ENCODE assay signal across 8 cellular contexts in genomic region chr1:214187152-214187900, GRCh38.
DNase-seq lines count a peak whose midpoint lies in the region; ATAC-seq and TF ChIP-seq lines count a peak whose summit lies in the region.

No MANE protein-coding gene starts in this region.

- TF ChIP-seq CTCF in epithelial cell of esophagus (IDR thresholded peaks at IDR 0.05; ENCODE audit: insufficient read depth, low read depth, low read length, missing control alignments) = no peak

- peaks cover 0 to 10% (median 5%) of the 10 kb centered on the region in 11 donors for H3K9me3 Mint-ChIP-seq in naive thymus-derived CD4-positive, alpha-beta T cell

- POLR2A ChIA-PET in naive thymus-derived CD4-positive, alpha-beta T cell (lab: Charles Lee) = no interaction called here

- CTCF ChIA-PET in naive thymus-derived CD4-positive, alpha-beta T cell (lab: Charles Lee) = no interaction called here

- H3K4me3 ChIP-seq in epithelial cell of esophagus (ENCODE audit: low read length) = peak overlapping the region; percentile 10
- H3K4me3 ChIP-seq in naive thymus-derived CD4-positive, alpha-beta T cell (ENCODE audit: low read length) = no peak overlapping the region

- peaks cover 0 to 6% (median 0%) of the 10 kb centered on the region in 3 experiments for H3K9me3 ChIP-seq in naive thymus-derived CD4-positive, alpha-beta T cell (ENCODE audit: control insufficient read depth in 2 of 3, low read length in 3 of 3)

- peaks cover 64 to 78% (median 69%) of the 10 kb centered on the region in 5 donors for H3K27me3 Mint-ChIP-seq in naive thymus-derived CD4-positive, alpha-beta T cell

- no peak for ATAC-seq in naive thymus-derived CD4-positive, alpha-beta T cell
- ATAC-seq in GM21786 (IDR thresholded peaks at IDR 0.05; ENCODE audit: unreplicated experiment) = no peak

- peaks cover 0 to 4% (median 0%) of the 10 kb centered on the region in 5 donors for H3K36me3 Mint-ChIP-seq in naive thymus-derived CD4-positive, alpha-beta T cell

- no peaks in the 10 kb centered on the region for H3K36me3 ChIP-seq in naive thymus-derived CD4-positive, alpha-beta T cell (ENCODE audit: control insufficient read depth in 2 of 3, insufficient read depth in 3 of 3, low read length in 3 of 3)

- no peak overlapping the region for H3K27ac Mint-ChIP-seq in naive thymus-derived CD4-positive, alpha-beta T cell

- intact Hi-C loops in naive thymus-derived CD4-positive, alpha-beta T cell (cut with micrococcal nuclease) = no loop called here

- H3K4me3 Mint-ChIP-seq in naive thymus-derived CD4-positive, alpha-beta T cell = peak overlapping the region in 7 of 10 donors; percentile 5 to 63 (median 58)

- peaks cover 0 to 9% (median 5%) of the 10 kb centered on the region in 7 donors for H3K4me1 Mint-ChIP-seq in naive thymus-derived CD4-positive, alpha-beta T cell

- DNase-seq in AG20443 (ENCODE audit: low spot score) (peak; percentile 33), NCI-H1092 treated with DMSO at 0.1 percent for 48 hours (lab: John Stamatoyannopoulos, UW) (peak; percentile 73), epithelial cell of esophagus (ENCODE audit: low read depth) (peak; percentile 4), OCI-M1 (lab: John Stamatoyannopoulos, UW) (no peak), occipital lobe (lab: John Stamatoyannopoulos, UW) (no peak), NCI-H446 (lab: John Stamatoyannopoulos, UW) (no peak)
- no peak for DNase-seq in naive thymus-derived CD4-positive, alpha-beta T cell

- no peaks in the 10 kb centered on the region for H3K4me1 ChIP-seq in naive thymus-derived CD4-positive, alpha-beta T cell (ENCODE audit: control insufficient read depth in 2 of 2, insufficient read depth in 2 of 2, low read length in 2 of 2)

- H3K27ac ChIP-seq in naive thymus-derived CD4-positive, alpha-beta T cell (ENCODE audit: low read depth, low read length) = no peak overlapping the region

- H3K27me3 ChIP-seq in naive thymus-derived CD4-positive, alpha-beta T cell (ENCODE audit: control insufficient read depth in 2 of 2, insufficient read depth in 2 of 2, low read length in 2 of 2) = peaks cover 4 to 6% of the 10 kb centered on the region in 2 donors

Comparison
In these comparisons a context has a peak if more than half of its experiments do, and no peak if none do; other contexts are left out.
1. DNase-seq: peak in AG20443 (single experiment), NCI-H1092 treated with DMSO at 0.1 percent for 48 hours (single experiment) and epithelial cell of esophagus (single experiment); none in naive thymus-derived CD4-positive, alpha-beta T cell (0 of 9), OCI-M1 (single experiment), occipital lobe (single experiment) and NCI-H446 (0 of 2).